ENCODE assay signal across 8 cellular contexts in the genomic region with DNA sequence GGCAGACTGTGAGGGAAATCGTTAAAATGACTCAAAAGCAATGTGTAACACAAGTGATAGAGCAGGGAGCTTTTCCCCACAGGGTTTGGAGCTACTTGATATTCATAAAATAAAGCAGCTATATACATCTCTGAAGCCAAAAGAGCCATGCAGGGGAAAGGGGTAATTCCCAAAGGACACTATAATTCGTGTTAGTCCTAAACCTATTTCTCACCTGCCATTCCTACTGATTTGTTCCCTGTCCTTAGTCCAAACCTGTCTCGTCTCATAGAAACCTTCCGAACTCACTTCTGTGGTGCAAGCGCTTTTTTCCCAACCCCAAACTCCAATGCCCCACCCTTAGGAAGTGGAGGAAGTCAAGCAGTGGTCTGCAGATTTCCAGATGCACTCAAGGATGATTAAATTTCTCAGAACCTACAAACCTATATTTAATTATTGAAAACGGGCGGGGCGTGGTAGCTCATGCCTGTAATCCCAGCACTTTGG. TPM values are rescaled to one million over a fixed set of nuclear protein-coding genes. Genes with fewer than 3 reads are reported as not detected.
A peak's percentile ranks its signal among the peaks of the same experiment; 100 is the strongest.
DNase-seq lines count a peak whose midpoint lies in the region; ATAC-seq and TF ChIP-seq lines count a peak whose summit lies in the region.

No MANE protein-coding gene starts in this region.

- DNase-seq in GM12864 (ENCODE audit: low read depth), result no peak
- DNase-seq in NB4 (ENCODE audit: low read depth), result no peak
- no peak for DNase-seq in caudate nucleus (lab: John Stamatoyannopoulos, UW)
- DNase-seq in mucosa of descending colon, result peak in 1 of 3 donors; percentile 20
- no peak for DNase-seq in mesenteric fat pad (ENCODE audit: low spot score)
- no peak for DNase-seq in NCI-H446 treated with DMSO at 0.1 percent for 48 hours (lab: John Stamatoyannopoulos, UW)

- peak overlapping the region; percentile 98 for H3K27ac ChIP-seq in caudate nucleus (ENCODE audit: low read depth, low read length)

- TF ChIP-seq CTCF in GM12864 (IDR thresholded peaks at IDR 0.05; ENCODE audit: low read depth, low read length, missing control alignments) (no peak), NB4 (IDR thresholded peaks at IDR 0.05; ENCODE audit: low read depth, low read length) (no peak), mucosa of descending colon (IDR thresholded peaks at IDR 0.05) (no peak)

- H3K4me3 ChIP-seq in GM12864 (ENCODE audit: low read depth, low read length), result peak overlapping the region; percentile 93
- H3K4me3 ChIP-seq in NB4 (ENCODE audit: low read depth, low read length), result peak overlapping the region; percentile 67
- H3K4me3 ChIP-seq in mucosa of descending colon, result peak overlapping the region; percentile 94

- peaks cover 24% of the 10 kb centered on the region for H3K4me1 ChIP-seq in mucosa of descending colon (ENCODE audit: low read depth)

- ATAC-seq in mucosa of descending colon (no peak), GM21360 (IDR thresholded peaks at IDR 0.05; ENCODE audit: unreplicated experiment) (no peak), HG02981 (IDR thresholded peaks at IDR 0.05; ENCODE audit: unreplicated experiment) (no peak)

- intact Hi-C loops in mucosa of descending colon (cut with DNase I, micrococcal nuclease), result no loop called here

- H3K9me3 ChIP-seq in mucosa of descending colon, result no peaks in the 10 kb centered on the region

- no peak for TF ChIP-seq POLR2A in NB4 (IDR thresholded peaks at IDR 0.05; ENCODE audit: extremely low read depth, insufficient read length)

- H3K36me3 ChIP-seq in mucosa of descending colon (ENCODE audit: low read depth), result no peaks in the 10 kb centered on the region

RNA-seq across cellular contexts. Expression of a gene that starts 0.9 kb away (rescaled TPM):
- total RNA-seq in mucosa of descending colon, result 100 to 1,000 TPM in 1 of 3 donors, 10 to 100 TPM in 2; 84.0 to 108 (median 96.6) TPM
- total RNA-seq in mesenteric fat pad, result 111 TPM

RNA-seq across cellular contexts. Expression of a gene that starts 24.6 kb away (rescaled TPM):
- total RNA-seq in mucosa of descending colon, result 10 to 100 TPM; 10.1 to 15.2 (median 11.4) TPM
- total RNA-seq in mesenteric fat pad, result 18.8 TPM
